In the genomic region with DNA sequence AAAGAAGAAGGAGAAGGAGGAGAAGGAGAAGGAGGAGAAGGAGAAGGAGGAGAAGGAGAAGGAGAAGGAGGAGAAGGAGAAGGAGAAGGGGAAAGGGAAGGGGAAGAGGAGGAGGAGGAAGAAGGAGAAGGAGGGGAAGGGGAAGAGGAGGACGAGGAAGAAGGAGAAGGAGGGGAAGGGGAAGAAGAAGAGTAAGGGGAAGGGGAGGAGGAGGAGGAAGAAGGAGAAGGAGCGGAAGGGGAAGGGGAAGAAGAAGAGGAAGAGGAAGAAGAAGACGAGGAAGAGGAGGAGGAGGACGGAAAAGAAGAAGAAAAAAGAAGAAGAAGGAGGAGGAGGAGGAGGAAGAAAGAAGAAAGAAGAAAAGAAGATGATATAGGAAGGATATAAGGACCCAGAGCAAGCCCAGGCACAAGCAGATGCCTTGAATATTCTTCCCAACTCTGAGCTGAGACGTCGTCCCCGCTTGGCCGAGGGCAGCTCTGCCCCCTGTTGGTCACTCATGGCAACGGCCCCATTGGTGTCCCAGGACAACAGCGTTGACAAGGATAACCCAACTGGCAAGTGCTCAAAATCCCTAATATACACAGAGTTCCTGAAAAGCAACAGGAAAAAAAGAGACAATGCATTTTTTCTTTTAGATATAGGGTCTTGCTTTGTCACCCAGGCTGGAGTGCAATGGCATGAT, we compare ENCODE assay signal across 9 cellular contexts. TPM values are rescaled to one million over a fixed set of nuclear protein-coding genes. Genes with fewer than 3 reads are reported as not detected.
A peak's percentile ranks its signal among the peaks of the same experiment; 100 is the strongest.
DNase-seq lines count a peak whose midpoint lies in the region; ATAC-seq and TF ChIP-seq lines count a peak whose summit lies in the region.
"Had no signal": no experiment of that assay in that cellular context is flagged by ENCODE, and none has a peak within 500 bp of the region (broad histone marks: within the 10 kb centered on the region; RNA-seq: fewer than 3 reads in every experiment).

No MANE protein-coding gene starts in this region.

- no TSS peak for BruUV-seq in PC-9 (replicated peaks; lab: Mats Ljungman, UMichigan)

- POLR2A ChIA-PET in PC-9 (lab: Charles Lee; ENCODE audit: unreplicated experiment): no interaction called here

- no peak overlapping the region for H3K27ac ChIP-seq in PC-9

- H3K9me3 ChIP-seq in PC-9 (ENCODE audit: insufficient read depth, low read depth): no peaks in the 10 kb centered on the region

- CTCF ChIA-PET in PC-9 (lab: Charles Lee): interaction anchor here (0.6 to 0.7 kb wide), 2 partner anchors 77 to 150 kb away, joined by 3 to 4 read pairs; no protein-coding TSS in a partner anchor

- peaks cover 17% of the 10 kb centered on the region for H3K27me3 Mint-ChIP-seq in activated T-cell treated with anti-CD3 and anti-CD28 coated beads, Interleukin-2, amount 50 U/mL, for 4 hours (ENCODE audit: low read depth)

- H3K4me3 ChIP-seq in PC-9: no peak overlapping the region
- H3K4me3 ChIP-seq in fibroblast of the aortic adventitia (ENCODE audit: low read depth, low read length): no peak overlapping the region

- intact Hi-C loops in PC-9 (cut with micrococcal nuclease; ENCODE audit: unreplicated experiment): no loop called here

- peaks cover 4% of the 10 kb centered on the region for H3K9me3 Mint-ChIP-seq in activated T-cell treated with anti-CD3 and anti-CD28 coated beads, Interleukin-2, amount 50 U/mL, for 4 hours

- H3K36me3 Mint-ChIP-seq in activated T-cell treated with anti-CD3 and anti-CD28 coated beads, Interleukin-2, amount 50 U/mL, for 4 hours (ENCODE audit: insufficient read depth): no peaks in the 10 kb centered on the region

- H3K27me3 ChIP-seq in PC-9 (ENCODE audit: insufficient read depth, low read depth): no peaks in the 10 kb centered on the region

- no peak overlapping the region for H3K4me3 Mint-ChIP-seq in activated T-cell treated with anti-CD3 and anti-CD28 coated beads, Interleukin-2, amount 50 U/mL, for 4 hours

- H3K4me2 ChIP-seq in PC-9: no peak overlapping the region

- no peak for ATAC-seq in activated T-cell treated with anti-CD3 and anti-CD28 coated beads, Interleukin-2, amount 50 U/mL, for 4 hours
- ATAC-seq in HG03469 (IDR thresholded peaks at IDR 0.05; ENCODE audit: unreplicated experiment): no peak

- no peaks in the 10 kb centered on the region for H3K4me1 Mint-ChIP-seq in activated T-cell treated with anti-CD3 and anti-CD28 coated beads, Interleukin-2, amount 50 U/mL, for 4 hours (ENCODE audit: low read depth)

- peaks cover 33% of the 10 kb centered on the region for H3K4me1 ChIP-seq in PC-9 (replicated peaks; ENCODE audit: insufficient read depth)

- H3K79me2 ChIP-seq in PC-9 (ENCODE audit: low read depth): no peaks in the 10 kb centered on the region

- H3F3A ChIP-seq in PC-9 (ENCODE audit: insufficient read depth, low read depth): peaks cover 29% of the 10 kb centered on the region

- H3K36me3 ChIP-seq in PC-9 (ENCODE audit: low read depth): no peaks in the 10 kb centered on the region

- H2AFZ ChIP-seq in PC-9: no peak overlapping the region

- TF ChIP-seq CTCF in PC-9 (conservative IDR thresholded peaks at IDR 0.05) (peak; percentile 60), fibroblast of the aortic adventitia (IDR thresholded peaks at IDR 0.05; ENCODE audit: insufficient read depth, low read length) (peak; percentile 70)

- no peaks in the 10 kb centered on the region for H4K20me1 ChIP-seq in PC-9 (ENCODE audit: insufficient read depth)

- DNase-seq in activated T-cell treated with anti-CD3 and anti-CD28 coated beads, Interleukin-2, amount 50 U/mL, for 48 hours: peak; percentile 44 to 47
- DNase-seq in activated T-cell treated with anti-CD3 and anti-CD28 coated beads, Interleukin-2, amount 50 U/mL, for 4 hours: no peak
- DNase-seq in PC-9 (no peak), fibroblast of the aortic adventitia (ENCODE audit: low read depth) (peak; percentile 32), NOMO-1 treated with DMSO at 0.1 percent for 48 hours (lab: John Stamatoyannopoulos, UW; ENCODE audit: unreplicated experiment) (no peak), HPDE6-E6E7 (ENCODE audit: extremely low spot score) (no peak)
- DNase-seq in stimulated activated CD8-positive, alpha-beta memory T cell treated with anti-CD3 and anti-CD28 coated beads, Interleukin-15, amount 100 ng/mL, for 24 hours (ENCODE audit: low read depth): peak; percentile 6
- DNase-seq: NK-92 treated with Interleukin-12 subunit alpha and Interleukin-12 subunit beta, amount 100 ng/mL, for 24 hours had no signal

- no peaks in the 10 kb centered on the region for H3K9me2 ChIP-seq in PC-9 (ENCODE audit: insufficient read depth)

RNA-seq across cellular contexts. Expression of gene IGSF23, which starts 30.6 kb away (rescaled TPM):
- not detected for total RNA-seq in activated T-cell treated with anti-CD3 and anti-CD28 coated beads, Interleukin-2, amount 50 U/mL, for 4 hours
- total RNA-seq in PC-9 (2021) (not detected in 2 replicates), fibroblast of the aortic adventitia (ENCODE audit: low replicate concordance) (not detected in 2 replicates)

RNA-seq across cellular contexts. Expression of gene CEACAM20, which starts 53.2 kb away (rescaled TPM):
- not detected for total RNA-seq in activated T-cell treated with anti-CD3 and anti-CD28 coated beads, Interleukin-2, amount 50 U/mL, for 4 hours
- total RNA-seq in PC-9 (2021): not detected in 2 replicates
- total RNA-seq in fibroblast of the aortic adventitia (ENCODE audit: low replicate concordance): not detected in 2 replicates

Comparison
In these comparisons a context has a peak if more than half of its experiments do, and no peak if none do; other contexts are left out.
1. DNase-seq: peak in activated T-cell treated with anti-CD3 and anti-CD28 coated beads, Interleukin-2, amount 50 U/mL, for 48 hours (2 of 2), fibroblast of the aortic adventitia (single experiment) and stimulated activated CD8-positive, alpha-beta memory T cell treated with anti-CD3 and anti-CD28 coated beads, Interleukin-15, amount 100 ng/mL, for 24 hours (single experiment); none in activated T-cell treated with anti-CD3 and anti-CD28 coated beads, Interleukin-2, amount 50 U/mL, for 4 hours (single experiment), PC-9 (0 of 2), NOMO-1 treated with DMSO at 0.1 percent for 48 hours (single experiment) and HPDE6-E6E7 (single experiment).